Comparison of ENCODE assay signal across 8 cellular contexts in genomic region chr11:64876835-64877341, GRCh38. TPM values are rescaled to one million over a fixed set of nuclear protein-coding genes. Genes with fewer than 3 reads are reported as not detected.
DNase-seq lines count a peak whose midpoint lies in the region; ATAC-seq and TF ChIP-seq lines count a peak whose summit lies in the region.

No MANE protein-coding gene starts in this region.

- peak overlapping the region; percentile 91 for H3K27ac Mint-ChIP-seq in HFFc6

- no peaks in the 10 kb centered on the region for H3K9me3 Mint-ChIP-seq in HFFc6

- H3K4me3 ChIP-seq in A673 (ENCODE audit: low read depth, low read length, poor library complexity, severe bottlenecking) (peak overlapping the region; percentile 79), left lung (peak overlapping the region; percentile 98 to 99)

- H3K4me1 Mint-ChIP-seq in HFFc6 (ENCODE audit: low read depth), result peaks cover 64% of the 10 kb centered on the region

- intact Hi-C loops in A673 (cut with micrococcal nuclease; ENCODE audit: unreplicated experiment), result no loop called here
- intact Hi-C loops in left lung (cut with DNase I), result no loop called here

- H3K4me3 Mint-ChIP-seq in HFFc6, result peak overlapping the region; percentile 99

- POLR2A ChIA-PET in A673 (lab: Charles Lee; ENCODE audit: low non-redundant PET), result no interaction called here
- POLR2A ChIA-PET in GM10248 (lab: Yijun Ruan, JAX), result interaction anchor here (0.6 to 7.8 kb wide), 7 partner anchors 11 to 105 kb away, joined by 3 to 225 read pairs (median 9); partner anchors contain the start of genes CDC42BPG and SF1

- TSS peak; percentile 31 for BruUV-seq in A673 (replicated peaks; lab: Mats Ljungman, UMichigan)

- TF ChIP-seq CTCF in A673 (conservative IDR thresholded peaks at IDR 0.05; ENCODE audit: low read depth, low read length), result no peak
- TF ChIP-seq CTCF in HFFc6 (IDR thresholded peaks at IDR 0.05), result no peak
- no peak for TF ChIP-seq CTCF in left lung (IDR thresholded peaks at IDR 0.05)
- TF ChIP-seq CTCF in GM10248 (IDR thresholded peaks at IDR 0.05; ENCODE audit: control extremely low read depth, extremely low read depth, low read depth, missing control alignments), result no peak

- H3K27me3 Mint-ChIP-seq in HFFc6 (ENCODE audit: insufficient read depth), result peaks cover 14% of the 10 kb centered on the region

- peaks cover 45% of the 10 kb centered on the region for H3K36me3 Mint-ChIP-seq in HFFc6 (ENCODE audit: low read depth)

- DNase-seq in A673 (ENCODE audit: low spot score) (no peak), HFFc6 (peak; percentile 87), astrocyte of the hippocampus (ENCODE audit: low read depth, low spot score) (peak; percentile 81), left lung (peak; percentile 65 to 82), GM10248 (ENCODE audit: extremely low spot score) (no peak)
- no peak for DNase-seq in activated CD4-positive, CD25-positive, alpha-beta regulatory T cell treated with anti-CD3 and anti-CD28 coated beads, Interleukin-2, amount 50 U/mL, for 72 hours

- H3K27ac ChIP-seq in A673 (ENCODE audit: low read depth, low read length, poor library complexity, severe bottlenecking) (no peak overlapping the region), left lung (peak overlapping the region; percentile 72 to 96), temporal lobe (ENCODE audit: low read depth, low read length) (peak overlapping the region; percentile 86)

- H3K9me3 ChIP-seq in A673 (ENCODE audit: low read depth, low read length, poor library complexity, severe bottlenecking), result no peaks in the 10 kb centered on the region
- no peaks in the 10 kb centered on the region for H3K9me3 ChIP-seq in left lung

- H3K4me1 ChIP-seq in A673 (ENCODE audit: insufficient read depth, low read length, poor library complexity, severe bottlenecking) (peaks cover 17% of the 10 kb centered on the region), left lung (peaks cover 33 to 80% of the 10 kb centered on the region in 2 donors)

- H3K27me3 ChIP-seq in A673 (replicated peaks; ENCODE audit: insufficient read depth, low read depth, low read length, poor library complexity) (no peaks in the 10 kb centered on the region), left lung (no peaks in the 10 kb centered on the region)

- ATAC-seq in left lung, result peak; percentile 43
- ATAC-seq in GM18502 (IDR thresholded peaks at IDR 0.05; ENCODE audit: poor library complexity, unreplicated experiment), result no peak

- peaks cover 13% of the 10 kb centered on the region for H3K36me3 ChIP-seq in A673 (ENCODE audit: insufficient read depth, low read length, poor library complexity, severe bottlenecking)
- H3K36me3 ChIP-seq in left lung, result peaks cover 0 to 39% of the 10 kb centered on the region in 2 donors

- CTCF ChIA-PET in A673 (lab: Charles Lee), result interaction anchor here (2.1 kb wide), 1 partner anchor 11 kb away, joined by 8 read pairs; no protein-coding TSS in a partner anchor
- CTCF ChIA-PET in GM10248 (lab: Yijun Ruan, JAX), result interaction anchor here (1.7 to 31.5 kb wide), 3 partner anchors 14 to 241 kb away, joined by 5 to 1137 read pairs (median 152); partner anchors contain the start of genes CDC42BPG and ZNHIT2

RNA-seq across cellular contexts. Expression of gene EHD1, which starts 1.5 kb away (rescaled TPM):
- 53.3 and 63.1 TPM in 2 replicates for total RNA-seq in A673 (2021)
- 100 to 1,000 TPM; 189 to 227 (median 197) TPM for total RNA-seq in HFFc6 (2021; fragmentation: NEBNext Ultra II Directional; extraction: Animal tissue kit (Norgen Biotek cat#: 25700))
- total RNA-seq in left lung, result 100 to 1,000 TPM in 1 of 2 donors, 10 to 100 TPM in 1; 73.0 to 153 TPM
- 17.7 TPM for total RNA-seq in temporal lobe

RNA-seq across cellular contexts. Expression of gene CDC42BPG, which starts 32.4 kb away (rescaled TPM):
- total RNA-seq in A673 (2021) (4.6 and 6.6 TPM in 2 replicates), left lung (10 to 100 TPM; 18.0 to 25.9 TPM), temporal lobe (0.25 TPM)
- under 1 TPM in 5 of 6 experiments, not detected in 1; 0.02 to 0.21 (median 0.05) TPM for total RNA-seq in HFFc6 (2021; fragmentation: NEBNext Ultra II Directional; extraction: Animal tissue kit (Norgen Biotek cat#: 25700))

RNA-seq across cellular contexts. Expression of gene ATG2A, which starts 40.1 kb away (rescaled TPM):
- total RNA-seq in A673 (2021) (28.6 and 29.6 TPM in 2 replicates), left lung (10 to 100 TPM; 21.9 to 23.5 TPM), temporal lobe (5.7 TPM)
- total RNA-seq in HFFc6 (2021; fragmentation: NEBNext Ultra II Directional; extraction: Animal tissue kit (Norgen Biotek cat#: 25700)), result 10 to 100 TPM; 19.0 to 21.7 (median 20.0) TPM

RNA-seq across cellular contexts. Expression of gene PPP2R5B, which starts 47.6 kb away (rescaled TPM):
- total RNA-seq in A673 (2021) (16.1 and 17.2 TPM in 2 replicates), left lung (10 to 100 TPM; 24.4 to 29.9 TPM), temporal lobe (26.6 TPM)
- 10 to 100 TPM; 16.2 to 28.1 (median 19.6) TPM for total RNA-seq in HFFc6 (2021; fragmentation: NEBNext Ultra II Directional; extraction: Animal tissue kit (Norgen Biotek cat#: 25700))

RNA-seq across cellular contexts. Expression of gene GPHA2, which starts 58.8 kb away (rescaled TPM):
- total RNA-seq in A673 (2021) (not detected in 2 replicates), left lung (not detected), temporal lobe (not detected)
- not detected for total RNA-seq in HFFc6 (2021; fragmentation: NEBNext Ultra II Directional; extraction: Animal tissue kit (Norgen Biotek cat#: 25700))

Comparison
In these comparisons a context has a peak if more than half of its experiments do, and no peak if none do; other contexts are left out.
1. DNase-seq: peak in HFFc6 (single experiment), astrocyte of the hippocampus (single experiment) and left lung (2 of 2); none in A673 (single experiment), activated CD4-positive, CD25-positive, alpha-beta regulatory T cell treated with anti-CD3 and anti-CD28 coated beads, Interleukin-2, amount 50 U/mL, for 72 hours (single experiment) and GM10248 (single experiment).